In genomic region chr9:131473891-131474290, GRCh38 we compare ENCODE assay signal across 1 cellular context.
TF ChIP-seq lines count a peak whose summit lies in the region.

No MANE protein-coding gene starts in this region.

TF ChIP-seq in WTC11, 78 proteins besides CTCF, POLR2A, EP300 and RAD21:
- no peak for TF ChIP-seq ELF4 (CRISPR knock-in tag; IDR thresholded peaks at IDR 0.05; ENCODE audit: low read depth)
- no peak for TF ChIP-seq OVOL2 (CRISPR knock-in tag; IDR thresholded peaks at IDR 0.05; ENCODE audit: borderline replicate concordance)
- no peak for TF ChIP-seq JAZF1 (CRISPR knock-in tag; IDR thresholded peaks at IDR 0.05)
- no peak for TF ChIP-seq E2F5 (CRISPR knock-in tag; IDR thresholded peaks at IDR 0.05)
- no peak for TF ChIP-seq ZNF671 (CRISPR knock-in tag; IDR thresholded peaks at IDR 0.05)
- no peak for TF ChIP-seq ZNF219 (CRISPR knock-in tag; IDR thresholded peaks at IDR 0.05; ENCODE audit: borderline replicate concordance)
- TF ChIP-seq IRF1 (CRISPR knock-in tag; IDR thresholded peaks at IDR 0.05): no peak
- TF ChIP-seq PRDM15 (CRISPR knock-in tag; IDR thresholded peaks at IDR 0.05): no peak
- TF ChIP-seq ATF3 (CRISPR knock-in tag; conservative IDR thresholded peaks at IDR 0.05): no peak
- no peak for TF ChIP-seq HMGA2 (CRISPR knock-in tag; IDR thresholded peaks at IDR 0.05)
- TF ChIP-seq ZNF317 (CRISPR knock-in tag; IDR thresholded peaks at IDR 0.05; ENCODE audit: borderline replicate concordance, low read depth): no peak
- TF ChIP-seq TP53 (CRISPR knock-in tag; IDR thresholded peaks at IDR 0.05): no peak
- no peak for TF ChIP-seq ARID4B (CRISPR knock-in tag; IDR thresholded peaks at IDR 0.05; ENCODE audit: borderline replicate concordance)
- TF ChIP-seq ZNF416 (CRISPR knock-in tag; IDR thresholded peaks at IDR 0.05): no peak
- TF ChIP-seq MAX (CRISPR knock-in tag; IDR thresholded peaks at IDR 0.05): no peak
- no peak for TF ChIP-seq ZNF263 (CRISPR knock-in tag; IDR thresholded peaks at IDR 0.05; ENCODE audit: low read depth)
- TF ChIP-seq AFF4 (CRISPR knock-in tag; IDR thresholded peaks at IDR 0.05; ENCODE audit: borderline replicate concordance): no peak
TF ChIP-seq in WTC11: peak in this region for 0.
